Comparison of ENCODE assay signal across 11 cellular contexts in the genomic region with DNA sequence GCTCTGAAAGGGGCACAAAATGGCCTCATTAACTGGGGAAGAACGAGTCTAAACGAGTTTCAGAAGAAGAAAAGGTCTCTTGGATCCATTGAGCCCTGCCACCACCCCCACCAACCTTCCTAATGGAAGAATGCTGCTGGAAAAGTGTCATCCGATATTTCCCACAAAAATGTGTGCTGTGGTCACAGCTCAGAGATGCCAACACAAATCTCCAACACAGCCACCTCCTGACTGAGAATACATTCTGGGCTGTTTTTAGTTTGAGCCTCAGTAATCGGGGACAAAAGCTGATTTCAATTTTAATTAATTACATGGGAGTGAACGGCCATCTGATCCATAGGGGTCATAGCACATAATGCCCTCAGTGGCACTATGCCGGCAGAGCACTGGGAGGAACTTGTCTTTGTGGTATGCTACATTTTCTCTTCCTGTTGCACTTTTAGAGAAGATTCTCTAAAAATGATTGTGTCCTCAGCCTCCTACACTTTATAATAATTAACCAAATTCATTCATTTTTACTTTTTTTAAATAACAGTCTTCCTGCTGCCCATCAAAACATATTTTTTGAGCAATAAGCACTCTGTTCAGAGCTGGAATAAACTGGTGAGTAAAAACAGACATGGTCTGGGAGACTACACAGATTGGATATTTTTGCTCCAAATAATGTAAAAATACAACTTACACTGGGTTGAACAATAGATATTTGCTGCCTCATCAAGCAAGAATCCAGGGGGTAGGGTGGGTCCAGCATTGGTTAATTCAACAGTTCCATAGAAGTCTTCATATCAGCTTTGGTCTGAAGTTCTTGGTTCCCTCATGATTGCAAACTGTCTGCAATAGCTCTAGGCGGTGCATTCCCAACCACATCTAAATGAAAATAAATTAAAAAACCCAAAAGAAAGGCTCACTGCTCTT.
DNase-seq lines count a peak whose midpoint lies in the region; ATAC-seq, FAIRE-seq and TF ChIP-seq lines count a peak whose summit lies in the region.
"Had no signal": no experiment of that assay in that cellular context is flagged by ENCODE, and none has a peak within 500 bp of the region (broad histone marks: within the 10 kb centered on the region; RNA-seq: fewer than 3 reads in every experiment).

No MANE protein-coding gene starts in this region.

- peak; percentile 91 for FAIRE-seq in RCC 7860 (lab: Jason Lieb, UNC)

- intact Hi-C loops in lower leg skin (cut with DNase I; ENCODE audit: low total_unique reads), result no loop called here
- intact Hi-C loops in uterus (cut with DNase I; ENCODE audit: low total_unique reads), result no loop called here

- WGBS in lower leg skin, 2 donors, result 62% methylated on average over 7 of the region's 7 CpGs

- no peak overlapping the region for H3K27ac ChIP-seq in uterus

- no peaks in the 10 kb centered on the region for H3K9me3 ChIP-seq in uterus

- peak; percentile 64 for ATAC-seq in GM19395 (IDR thresholded peaks at IDR 0.05; ENCODE audit: unreplicated experiment)
- ATAC-seq in GM19035 (IDR thresholded peaks at IDR 0.05; ENCODE audit: unreplicated experiment), result no peak
- ATAC-seq: activated CD8-positive, alpha-beta T cell treated with anti-CD3 and anti-CD28 coated beads, Interleukin-2, amount 10 ng/mL, durations not matched to agents 7 days and 5 days had no signal

- H3K27me3 ChIP-seq in uterus, result no peaks in the 10 kb centered on the region

- TF ChIP-seq POLR2A in lower leg skin (IDR thresholded peaks at IDR 0.05) (no peak), uterus (IDR thresholded peaks at IDR 0.05) (no peak)

- DNase-seq in A172 (ENCODE audit: low spot score), result peak; percentile 63
- DNase-seq in RCC 7860 (ENCODE audit: low spot score), result peak; percentile 90
- peak; percentile 83 for DNase-seq in kidney tubule cell (ENCODE audit: low spot score)
- DNase-seq in lower leg skin (ENCODE audit: low spot score in 2 of 2), result no peak
- DNase-seq in NCI-H128 (lab: John Stamatoyannopoulos, UW; ENCODE audit: unreplicated experiment), result no peak
- no peak for DNase-seq in uterus
- DNase-seq: activated CD8-positive, alpha-beta T cell treated with anti-CD3 and anti-CD28 coated beads, Interleukin-2, amount 10 ng/mL, durations not matched to agents 7 days and 5 days; anterior cingulate cortex; NCI-H1694 had no signal

- no peaks in the 10 kb centered on the region for H3K36me3 ChIP-seq in uterus

- H3K4me3 ChIP-seq in lower leg skin (ENCODE audit: low read depth, poor library complexity, severe bottlenecking) (no peak overlapping the region), uterus (no peak overlapping the region)

- no peaks in the 10 kb centered on the region for H3K4me1 ChIP-seq in uterus

- TF ChIP-seq CTCF in lower leg skin (IDR thresholded peaks at IDR 0.05) (no peak), uterus (IDR thresholded peaks at IDR 0.05) (no peak)

Comparison
In these comparisons a context has a peak if more than half of its experiments do, and no peak if none do; other contexts are left out.
1. DNase-seq: peak in A172 (single experiment), RCC 7860 (single experiment) and kidney tubule cell (single experiment); none in lower leg skin (0 of 2), NCI-H128 (single experiment) and uterus (0 of 2).